Comparison of ENCODE assay signal across 8 cellular contexts in the genomic region with DNA sequence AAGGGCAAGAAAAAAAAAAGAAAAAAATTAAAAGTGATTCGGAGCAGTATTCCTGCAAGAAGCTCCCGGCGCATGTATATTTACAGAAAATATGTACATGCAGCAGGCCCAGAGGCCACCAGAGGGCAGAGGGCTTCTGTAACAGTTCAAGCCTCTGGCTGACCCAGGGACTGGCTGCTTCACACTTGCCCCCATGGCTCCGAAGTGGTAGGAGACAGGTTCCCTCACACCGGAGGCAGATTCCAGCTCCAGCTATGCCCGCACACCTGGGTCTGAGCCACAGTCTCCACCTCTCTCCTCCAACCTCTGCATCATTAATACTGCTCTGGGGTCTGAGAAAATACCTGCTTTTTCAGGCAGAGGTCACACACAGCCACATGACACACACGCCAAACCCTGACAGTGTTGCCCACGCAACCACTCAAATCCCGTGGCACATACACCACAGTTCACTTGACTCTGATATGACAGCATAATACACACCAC. TPM values are rescaled to one million over a fixed set of nuclear protein-coding genes. Genes with fewer than 3 reads are reported as not detected.
DNase-seq lines count a peak whose midpoint lies in the region; ATAC-seq and TF ChIP-seq lines count a peak whose summit lies in the region.

No MANE protein-coding gene starts in this region.

- H3K36me3 ChIP-seq in NT2/D1 (ENCODE audit: insufficient read depth, insufficient read length, low read length) (no peaks in the 10 kb centered on the region), gastrocnemius medialis (no peaks in the 10 kb centered on the region)

- H3K27ac Mint-ChIP-seq in activated T-helper 1 cell treated with anti-CD3 and anti-CD28 coated beads, Interleukin-12 subunit alpha, Interleukin-12 subunit beta, Interleukin-2, Interleukin-4 antibody, amounts not matched to agents 30 ng/mL and 10 ng/mL and 1 ng/mL, durations not matched to agents 14 hours and 24 hours and 36 hours = peak overlapping the region; percentile 47

- H3K4me1 Mint-ChIP-seq in activated T-helper 1 cell treated with anti-CD3 and anti-CD28 coated beads, Interleukin-12 subunit alpha, Interleukin-12 subunit beta, Interleukin-2, Interleukin-4 antibody, amounts not matched to agents 30 ng/mL and 10 ng/mL and 1 ng/mL, durations not matched to agents 14 hours and 24 hours and 36 hours (ENCODE audit: low read depth) = peaks cover 49% of the 10 kb centered on the region

- no peaks in the 10 kb centered on the region for H3K27me3 ChIP-seq in NT2/D1 (ENCODE audit: insufficient read depth, insufficient read length)
- no peaks in the 10 kb centered on the region for H3K27me3 ChIP-seq in gastrocnemius medialis

- peaks cover 17% of the 10 kb centered on the region for H3K36me3 Mint-ChIP-seq in activated T-helper 1 cell treated with anti-CD3 and anti-CD28 coated beads, Interleukin-12 subunit alpha, Interleukin-12 subunit beta, Interleukin-2, Interleukin-4 antibody, amounts not matched to agents 30 ng/mL and 10 ng/mL and 1 ng/mL, durations not matched to agents 14 hours and 24 hours and 36 hours (ENCODE audit: low read depth)

- peaks cover 7% of the 10 kb centered on the region for H3K4me1 ChIP-seq in NT2/D1 (ENCODE audit: insufficient read depth, insufficient read length)
- no peaks in the 10 kb centered on the region for H3K4me1 ChIP-seq in gastrocnemius medialis

- no peaks in the 10 kb centered on the region for H3K9me3 Mint-ChIP-seq in activated T-helper 1 cell treated with anti-CD3 and anti-CD28 coated beads, Interleukin-12 subunit alpha, Interleukin-12 subunit beta, Interleukin-2, Interleukin-4 antibody, amounts not matched to agents 30 ng/mL and 10 ng/mL and 1 ng/mL, durations not matched to agents 14 hours and 24 hours and 36 hours

- DNase-seq in 8988T (peak; percentile 80), NT2/D1 (ENCODE audit: low read depth, low spot score) (peak; percentile 49), head of caudate nucleus (peak in 37 of 42 donors; percentile 10 to 69 (median 35)), gastrocnemius medialis (peak; percentile 24 to 46)
- peak; percentile 24 for DNase-seq in activated T-helper 1 cell treated with anti-CD3 and anti-CD28 coated beads, Interleukin-12 subunit alpha, Interleukin-12 subunit beta, Interleukin-2, Interleukin-4 antibody, amounts not matched to agents 30 ng/mL and 10 ng/mL and 1 ng/mL, durations not matched to agents 14 hours and 24 hours and 36 hours (ENCODE audit: low spot score)

- H3K27ac ChIP-seq in gastrocnemius medialis = no peak overlapping the region

- in situ Hi-C loops in gastrocnemius medialis (cut with MboI; ENCODE audit: low sequenced_read_pairs in 4 of 4) = no loop called here

- ATAC-seq in gastrocnemius medialis = no peak
- ATAC-seq in HG02588 (IDR thresholded peaks at IDR 0.05; ENCODE audit: unreplicated experiment) = no peak
- ATAC-seq in GM21360 (IDR thresholded peaks at IDR 0.05; ENCODE audit: unreplicated experiment) = no peak

- H3K9ac ChIP-seq in NT2/D1 (ENCODE audit: insufficient read length, low read depth) = no peak overlapping the region

- intact Hi-C loops in activated T-helper 1 cell treated with anti-CD3 and anti-CD28 coated beads, Interleukin-12 subunit alpha, Interleukin-12 subunit beta, Interleukin-2, Interleukin-4 antibody, amounts not matched to agents 30 ng/mL and 10 ng/mL and 1 ng/mL, durations not matched to agents 14 hours and 24 hours and 36 hours (cut with micrococcal nuclease) = loop anchor here (1.0 kb wide), 2 partner anchors 25 to 67 kb away; no protein-coding TSS in a partner anchor
- intact Hi-C loops in head of caudate nucleus (cut with DNase I) = no loop called here
- intact Hi-C loops in gastrocnemius medialis (cut with DNase I; ENCODE audit: low total_unique reads) = no loop called here

- no peaks in the 10 kb centered on the region for H3K27me3 Mint-ChIP-seq in activated T-helper 1 cell treated with anti-CD3 and anti-CD28 coated beads, Interleukin-12 subunit alpha, Interleukin-12 subunit beta, Interleukin-2, Interleukin-4 antibody, amounts not matched to agents 30 ng/mL and 10 ng/mL and 1 ng/mL, durations not matched to agents 14 hours and 24 hours and 36 hours (ENCODE audit: insufficient read depth)

- TF ChIP-seq POLR2A in gastrocnemius medialis (IDR thresholded peaks at IDR 0.05) = no peak

- no peak overlapping the region for H3K4me3 ChIP-seq in NT2/D1 (ENCODE audit: insufficient read length, low read depth)
- no peak overlapping the region for H3K4me3 ChIP-seq in gastrocnemius medialis

- H3K9me3 ChIP-seq in NT2/D1 (ENCODE audit: insufficient read depth, low read length) (peaks cover 8% of the 10 kb centered on the region; the same call in 1 of the 2 replicates), gastrocnemius medialis (no peaks in the 10 kb centered on the region)

- TF ChIP-seq CTCF in GM12872 (IDR thresholded peaks at IDR 0.05; ENCODE audit: insufficient read depth, low read depth, low read length) = peak; percentile 80
- peak in 4 of 5 experiments; percentile 31 to 43 (median 36) for TF ChIP-seq CTCF in gastrocnemius medialis (IDR thresholded peaks at IDR 0.05 in 4 of 5, conservative IDR thresholded peaks at IDR 0.05 in 1 of 5)

- H3K4me3 Mint-ChIP-seq in activated T-helper 1 cell treated with anti-CD3 and anti-CD28 coated beads, Interleukin-12 subunit alpha, Interleukin-12 subunit beta, Interleukin-2, Interleukin-4 antibody, amounts not matched to agents 30 ng/mL and 10 ng/mL and 1 ng/mL, durations not matched to agents 14 hours and 24 hours and 36 hours = no peak overlapping the region

RNA-seq across cellular contexts. Expression of a gene that starts 2.2 kb away (rescaled TPM):
- 149 and 151 TPM in 2 replicates for total RNA-seq in activated T-helper 1 cell treated with anti-CD3 and anti-CD28 coated beads, Interleukin-12 subunit alpha, Interleukin-12 subunit beta, Interleukin-2, Interleukin-4 antibody, amounts not matched to agents 30 ng/mL and 10 ng/mL and 1 ng/mL, durations not matched to agents 14 hours and 24 hours and 36 hours
- 1 to 10 TPM in 2 of 4 donors, under 1 TPM in 2; 0.61 to 1.6 (median 1.0) TPM for total RNA-seq in gastrocnemius medialis

RNA-seq across cellular contexts. Expression of a gene that starts 17.4 kb away (rescaled TPM):
- total RNA-seq in activated T-helper 1 cell treated with anti-CD3 and anti-CD28 coated beads, Interleukin-12 subunit alpha, Interleukin-12 subunit beta, Interleukin-2, Interleukin-4 antibody, amounts not matched to agents 30 ng/mL and 10 ng/mL and 1 ng/mL, durations not matched to agents 14 hours and 24 hours and 36 hours = not detected in 2 replicates
- not detected for total RNA-seq in gastrocnemius medialis

RNA-seq across cellular contexts. Expression of a gene that starts 26.2 kb away (rescaled TPM):
- total RNA-seq in activated T-helper 1 cell treated with anti-CD3 and anti-CD28 coated beads, Interleukin-12 subunit alpha, Interleukin-12 subunit beta, Interleukin-2, Interleukin-4 antibody, amounts not matched to agents 30 ng/mL and 10 ng/mL and 1 ng/mL, durations not matched to agents 14 hours and 24 hours and 36 hours = 50.6 and 51.5 TPM in 2 replicates
- total RNA-seq in gastrocnemius medialis = 10 to 100 TPM; 41.9 to 55.1 (median 49.1) TPM

RNA-seq across cellular contexts. Expression of a gene that starts 26.2 kb away (rescaled TPM):
- total RNA-seq in activated T-helper 1 cell treated with anti-CD3 and anti-CD28 coated beads, Interleukin-12 subunit alpha, Interleukin-12 subunit beta, Interleukin-2, Interleukin-4 antibody, amounts not matched to agents 30 ng/mL and 10 ng/mL and 1 ng/mL, durations not matched to agents 14 hours and 24 hours and 36 hours = not detected in 2 replicates
- total RNA-seq in gastrocnemius medialis = 1 to 10 TPM in 2 of 4 donors, under 1 TPM in 2; 0.89 to 2.4 (median 1.3) TPM

RNA-seq across cellular contexts. Expression of a gene that starts 33.2 kb away (rescaled TPM):
- 40.5 and 43.3 TPM in 2 replicates for total RNA-seq in activated T-helper 1 cell treated with anti-CD3 and anti-CD28 coated beads, Interleukin-12 subunit alpha, Interleukin-12 subunit beta, Interleukin-2, Interleukin-4 antibody, amounts not matched to agents 30 ng/mL and 10 ng/mL and 1 ng/mL, durations not matched to agents 14 hours and 24 hours and 36 hours
- 10 to 100 TPM in 3 of 4 donors, 1 to 10 TPM in 1; 8.6 to 52.6 (median 16.8) TPM for total RNA-seq in gastrocnemius medialis

Comparison
In these comparisons a context has a peak if more than half of its experiments do, and no peak if none do; other contexts are left out.
1. DNase-seq: peak in every context shown above with its lines; median percentile 80 in 8988T; 49 in NT2/D1; 35 in head of caudate nucleus; 35 in gastrocnemius medialis; 24 in activated T-helper 1 cell treated with anti-CD3 and anti-CD28 coated beads, Interleukin-12 subunit alpha, Interleukin-12 subunit beta, Interleukin-2, Interleukin-4 antibody, amounts not matched to agents 30 ng/mL and 10 ng/mL and 1 ng/mL, durations not matched to agents 14 hours and 24 hours and 36 hours.
2. RNA of a gene that starts 2.2 kb away (total RNA-seq): 149 to 151 TPM in activated T-helper 1 cell treated with anti-CD3 and anti-CD28 coated beads, Interleukin-12 subunit alpha, Interleukin-12 subunit beta, Interleukin-2, Interleukin-4 antibody, amounts not matched to agents 30 ng/mL and 10 ng/mL and 1 ng/mL, durations not matched to agents 14 hours and 24 hours and 36 hours; 0.61 to 1.6 TPM in gastrocnemius medialis; every median in the first group is over 10 times any median in the second.